ENCODE assay signal across 8 cellular contexts in genomic region chr10:21525367-21526183, GRCh38. TPM values are rescaled to one million over a fixed set of nuclear protein-coding genes. Genes with fewer than 3 reads are reported as not detected.
DNase-seq lines count a peak whose midpoint lies in the region; ATAC-seq and TF ChIP-seq lines count a peak whose summit lies in the region.

SKIDA1 (minus strand) TSS chr10:21525682; CDS start chr10:21517822, 7,860 bp downstream.

- TF ChIP-seq CTCF in lung (IDR thresholded peaks at IDR 0.05; ENCODE audit: control extremely low read depth, extremely low read depth): no peak

- H3K27me3 ChIP-seq in lung (ENCODE audit: control insufficient read depth, insufficient read depth): no peaks in the 10 kb centered on the region

- no peaks in the 10 kb centered on the region for H3K9me3 ChIP-seq in lung (ENCODE audit: control insufficient read depth in 2 of 2, insufficient read depth in 1 of 2, low read length in 1 of 2)

- ATAC-seq in GM19324 (IDR thresholded peaks at IDR 0.05; ENCODE audit: low FRiP score, unreplicated experiment) (peak; percentile 54), HG03469 (IDR thresholded peaks at IDR 0.05; ENCODE audit: unreplicated experiment) (peak; percentile 33), lung (ENCODE audit: insufficient read depth, low FRiP score) (peak; percentile 84)

- DNase-seq in Ammon's horn (ENCODE audit: low spot score) (peak; percentile 74), NCI-H526 treated with DMSO at 0.1 percent for 48 hours (lab: John Stamatoyannopoulos, UW) (peak; percentile 71), lung (ENCODE audit: low spot score) (peak; percentile 84)
- DNase-seq in activated CD4-positive, alpha-beta T cell treated with anti-CD3 and anti-CD28 coated beads, Interleukin-2, amount 50 U/mL, for 1 hour: peak; percentile 49
- DNase-seq in effector CD8-positive, alpha-beta T cell (lab: John Stamatoyannopoulos, UW): peak; percentile 13
- peak in 2 of 3 donors; percentile 37 to 51 for DNase-seq in stimulated activated CD4-positive, alpha-beta T cell treated with anti-CD3 and anti-CD28 coated beads, TNF-alpha, amount 100 ng/mL, for 48 hours (ENCODE audit: low read depth in 3 of 3)

- peak within 1 kb of the TSS; percentile 58 for H3K4me3 ChIP-seq in lung

- peak within 1 kb of the TSS; percentile 97 to 98 for H3K27ac ChIP-seq in lung (ENCODE audit: low read depth in 1 of 2, low read length in 1 of 2)

- H3K36me3 ChIP-seq in lung (ENCODE audit: control insufficient read depth in 2 of 2, insufficient read depth in 2 of 2, low read length in 2 of 2): no peaks in the 10 kb centered on the region

- peaks cover 0 to 1% of the 10 kb centered on the region in 2 donors for H3K4me1 ChIP-seq in lung (ENCODE audit: control insufficient read depth in 2 of 2, insufficient read depth in 2 of 2, low read length in 2 of 2)

- WGBS in lung, 2 donors: 1% methylated on average over 55 to 64 of the region's 64 CpGs

RNA-seq across cellular contexts. Expression of gene SKIDA1, which starts in this region (rescaled TPM):
- total RNA-seq in lung: 1 to 10 TPM; 1.4 to 1.6 TPM
- under 1 TPM; 0.10 to 0.24 TPM for polyA plus RNA-seq in lung

Comparison
In these comparisons a context has a peak if more than half of its experiments do, and no peak if none do; other contexts are left out.
1. Peak in every context shown above with its lines: DNase-seq, ATAC-seq, H3K4me3 ChIP-seq and H3K27ac ChIP-seq.
2. DNase-seq: peak in every context shown above with its lines; median percentile 84 in lung; 74 in Ammon's horn; 71 in NCI-H526 treated with DMSO at 0.1 percent for 48 hours; 49 in activated CD4-positive, alpha-beta T cell treated with anti-CD3 and anti-CD28 coated beads, Interleukin-2, amount 50 U/mL, for 1 hour; 44 in stimulated activated CD4-positive, alpha-beta T cell treated with anti-CD3 and anti-CD28 coated beads, TNF-alpha, amount 100 ng/mL, for 48 hours; 13 in effector CD8-positive, alpha-beta T cell.
3. ATAC-seq: peak in every context shown above with its lines; median percentile 84 in lung; 54 in GM19324; 33 in HG03469.